In genomic region chr16:85027968-85028637, GRCh38 we compare ENCODE assay signal across 8 cellular contexts. TPM values are rescaled to one million over a fixed set of nuclear protein-coding genes. Genes with fewer than 3 reads are reported as not detected.
A peak's percentile ranks its signal among the peaks of the same experiment; 100 is the strongest.
DNase-seq lines count a peak whose midpoint lies in the region; ATAC-seq and TF ChIP-seq lines count a peak whose summit lies in the region.

No MANE protein-coding gene starts in this region.

- ATAC-seq in HG02571 (IDR thresholded peaks at IDR 0.05; ENCODE audit: unreplicated experiment) (peak; percentile 18), aorta (ENCODE audit: low FRiP score) (peak; percentile 24)

- no peak for TF ChIP-seq POLR2A in Peyer's patch (IDR thresholded peaks at IDR 0.05)

- no peaks in the 10 kb centered on the region for H3K36me3 ChIP-seq in Peyer's patch
- H3K36me3 ChIP-seq in mucosa of stomach (ENCODE audit: control insufficient read depth, insufficient read depth, low read length) = no peaks in the 10 kb centered on the region
- no peaks in the 10 kb centered on the region for H3K36me3 ChIP-seq in aorta (ENCODE audit: control insufficient read depth in 1 of 2, insufficient read depth in 2 of 2, low read length in 1 of 2)

- H3K4me1 ChIP-seq in Peyer's patch (peaks cover 6 to 32% (median 16%) of the 10 kb centered on the region in 4 donors), mucosa of stomach (ENCODE audit: control insufficient read depth, insufficient read depth, low read length) (peaks cover 27% of the 10 kb centered on the region), aorta (ENCODE audit: control insufficient read depth in 1 of 2, insufficient read depth in 2 of 2, low read length in 2 of 2) (no peaks in the 10 kb centered on the region)

- peak overlapping the region; percentile 83 to 93 (median 87) for H3K27ac ChIP-seq in Peyer's patch
- no peak overlapping the region for H3K27ac ChIP-seq in aorta (ENCODE audit: low read depth in 1 of 2, low read length in 2 of 2)

- peak overlapping the region; percentile 85 for H3K9ac ChIP-seq in mucosa of stomach (ENCODE audit: low read length)

- no peaks in the 10 kb centered on the region for H3K9me3 ChIP-seq in Peyer's patch
- H3K9me3 ChIP-seq in mucosa of stomach (ENCODE audit: control insufficient read depth, low read length) = no peaks in the 10 kb centered on the region
- H3K9me3 ChIP-seq in aorta (ENCODE audit: control insufficient read depth, low read length) = no peaks in the 10 kb centered on the region

- no peaks in the 10 kb centered on the region for H3K27me3 ChIP-seq in Peyer's patch
- H3K27me3 ChIP-seq in mucosa of stomach (ENCODE audit: control insufficient read depth, insufficient read depth, low read length) = no peaks in the 10 kb centered on the region
- no peaks in the 10 kb centered on the region for H3K27me3 ChIP-seq in aorta (ENCODE audit: control insufficient read depth in 1 of 2, insufficient read depth in 2 of 2, low read length in 1 of 2)

- peak; percentile 39 for TF ChIP-seq CTCF in GM12875 (IDR thresholded peaks at IDR 0.05; ENCODE audit: borderline replicate concordance, insufficient read depth, low read depth, low read length)
- peak in 2 of 6 experiments; percentile 24 to 33 for TF ChIP-seq CTCF in Peyer's patch (IDR thresholded peaks at IDR 0.05)

- DNase-seq in Peyer's patch (peak in 1 of 3 donors; percentile 66), dermis blood vessel endothelial cell (peak; percentile 7), aorta (peak in 1 of 2 donors; percentile 61), NCI-H446 (lab: John Stamatoyannopoulos, UW) (no peak), SW 1271 (lab: John Stamatoyannopoulos, UW) (no peak)

- WGBS in aorta, 2 donors = 3% methylated on average over 25 to 41 of the region's 41 CpGs

- H3K4me3 ChIP-seq in GM12875 (ENCODE audit: low read depth, low read length) = peak overlapping the region; percentile 61
- peak overlapping the region; percentile 67 to 98 (median 80) for H3K4me3 ChIP-seq in Peyer's patch
- peak overlapping the region; percentile 72 for H3K4me3 ChIP-seq in mucosa of stomach (ENCODE audit: low read length)
- peak overlapping the region; percentile 38 to 45 for H3K4me3 ChIP-seq in aorta (ENCODE audit: low read length in 2 of 2)

- intact Hi-C loops in aorta (cut with DNase I) = no loop called here

RNA-seq across cellular contexts. Expression of gene KIAA0513, which starts 0.5 kb away (rescaled TPM):
- total RNA-seq in Peyer's patch = 10 to 100 TPM; 17.7 to 52.0 (median 23.9) TPM
- total RNA-seq in dermis blood vessel endothelial cell = 19.9 and 26.1 TPM in 2 replicates
- total RNA-seq in aorta = 10 to 100 TPM; 15.1 to 17.7 TPM
- polyA plus RNA-seq in aorta = 1 to 10 TPM; 3.4 to 5.5 TPM

RNA-seq across cellular contexts. Expression of gene ZDHHC7, which starts 16.8 kb away (rescaled TPM):
- total RNA-seq in Peyer's patch (10 to 100 TPM; 24.8 to 89.1 (median 69.6) TPM), dermis blood vessel endothelial cell (61.6 and 63.6 TPM in 2 replicates), aorta (10 to 100 TPM; 35.9 to 57.0 TPM)
- polyA plus RNA-seq in aorta = 10 to 100 TPM; 11.4 to 36.3 TPM

Comparison
In these comparisons a context has a peak if more than half of its experiments do, and no peak if none do; other contexts are left out.
1. H3K27ac ChIP-seq: peak in Peyer's patch (4 of 4); none in aorta (0 of 2).
2. Peak in every context shown above with its lines, with median percentiles within 50 percentile points of each other: H3K4me3 ChIP-seq.